ENCODE assay signal across 20 cellular contexts in genomic region chr1:9459784-9460407, GRCh38.
DNase-seq lines count a peak whose midpoint lies in the region; ATAC-seq and TF ChIP-seq lines count a peak whose summit lies in the region.
"Had no signal": no experiment of that assay in that cellular context is flagged by ENCODE, and none has a peak within 500 bp of the region (broad histone marks: within the 10 kb centered on the region; RNA-seq: fewer than 3 reads in every experiment).

No MANE protein-coding gene starts in this region.

- H4K20me1 ChIP-seq in H9 (ENCODE audit: control insufficient read depth, insufficient read depth, insufficient read length) = no peaks in the 10 kb centered on the region

- H3K9ac ChIP-seq in H9 (ENCODE audit: extremely low read depth, insufficient read length, low read length) (no peak overlapping the region), parathyroid adenoma (no peak overlapping the region)

- H3K4me2 ChIP-seq in H9 (ENCODE audit: insufficient read depth, insufficient read length, low read length) (no peak overlapping the region), parathyroid adenoma (ENCODE audit: low read length) (no peak overlapping the region)
- H3K4me2 ChIP-seq: PC-9 had no signal

- no peak overlapping the region for H3K4ac ChIP-seq in H9 (ENCODE audit: low read depth, low read length)

- ATAC-seq in HG02763 (IDR thresholded peaks at IDR 0.05; ENCODE audit: unreplicated experiment) = no peak
- ATAC-seq: CD8-positive, alpha-beta T cell; K562; Right ventricle myocardium inferior; T-cell had no signal

- no peaks in the 10 kb centered on the region; a peak in 1 of 5 replicates for H3K9me3 Mint-ChIP-seq in H9
- H3K9me3 Mint-ChIP-seq: CD8-positive, alpha-beta T cell; T-cell had no signal

- H2AK5ac ChIP-seq in H9 (ENCODE audit: insufficient read length, low read length) = no peak overlapping the region

- H2BK12ac ChIP-seq in H9 (ENCODE audit: insufficient read length, low read depth, low read length) = no peak overlapping the region

- no peaks in the 10 kb centered on the region for H3K79me2 ChIP-seq in H9 (ENCODE audit: insufficient read depth, low read length)
- no peaks in the 10 kb centered on the region for H3K79me2 ChIP-seq in parathyroid adenoma

- peaks cover 0 to 6% of the 10 kb centered on the region in 2 experiments; a peak in 1 of 4 replicates for H3K4me1 Mint-ChIP-seq in H9

- H3K27ac ChIP-seq in H9 (ENCODE audit: insufficient read length, low read depth, low read length) (no peak overlapping the region), parathyroid adenoma (no peak overlapping the region)
- H3K27ac ChIP-seq: PC-9, SK-N-MC had no signal

- H3K4me3 ChIP-seq in fibroblast of the aortic adventitia (ENCODE audit: low read depth, low read length) = no peak overlapping the region
- no peak overlapping the region for H3K4me3 ChIP-seq in parathyroid adenoma (ENCODE audit: low read depth, low read length)
- H3K4me3 ChIP-seq: K562, PC-9, SK-N-MC had no signal

- H4K5ac ChIP-seq in H9 (ENCODE audit: insufficient read length, low read depth, low read length) = no peak overlapping the region

- no CpG with 5 or more reads among the region's 10 CpGs for WGBS in H9 (ENCODE audit: extremely low coverage, insufficient read length, low lambda C conversion rate)

- H2BK5ac ChIP-seq in H9 (ENCODE audit: insufficient read length, low read length) = no peak overlapping the region

- DNase-seq in H9 (no peak), NCI-H510A treated with DMSO at 0.1 percent for 48 hours (lab: John Stamatoyannopoulos, UW) (peak; percentile 92), fibroblast of the aortic adventitia (ENCODE audit: low read depth) (peak; percentile 23), D341Med (ENCODE audit: low spot score) (no peak)
- DNase-seq in activated CD8-positive, alpha-beta memory T cell treated with anti-CD3 and anti-CD28 coated beads, Interleukin-2, amount 50 U/mL, for 4 hours = no peak
- no peak for DNase-seq in stimulated activated naive CD4-positive, alpha-beta T cell (lab: John Stamatoyannopoulos, UW)
- DNase-seq: CD8-positive, alpha-beta T cell; EL; HCEC 1CT; NCI-H1092 treated with DMSO at 0.1 percent for 48 hours; NCI-H1930; NCI-H2227 treated with DMSO at 0.1 percent for 48 hours; NCI-H526 treated with DMSO at 0.1 percent for 48 hours; PC-9; T-cell had no signal

- H2BK120ac ChIP-seq in H9 (ENCODE audit: low read depth, low read length, poor library complexity, severe bottlenecking) = no peak overlapping the region

- no peaks in the 10 kb centered on the region for H3K4me1 ChIP-seq in H9 (ENCODE audit: insufficient read depth, low read length)
- peaks cover 4% of the 10 kb centered on the region for H3K4me1 ChIP-seq in parathyroid adenoma

- peak overlapping the region; percentile 40; the same call in 1 of the 2 replicates for H3K14ac ChIP-seq in H9 (ENCODE audit: insufficient read depth, low read length)

- no peaks in the 10 kb centered on the region for H3K36me3 Mint-ChIP-seq in H9 (ENCODE audit: insufficient read depth in 1 of 3, low read depth in 3 of 3)
- H3K36me3 Mint-ChIP-seq: CD8-positive, alpha-beta T cell; T-cell had no signal

- H3K27me3 Mint-ChIP-seq in H9 (ENCODE audit: low read depth) = peaks cover 3% of the 10 kb centered on the region

- no peak overlapping the region for H3T11ph ChIP-seq in H9 (ENCODE audit: low read length)

- no peak for TF ChIP-seq CTCF in H9 (conservative IDR thresholded peaks at IDR 0.05)
- TF ChIP-seq CTCF in fibroblast of the aortic adventitia (IDR thresholded peaks at IDR 0.05; ENCODE audit: insufficient read depth, low read length) = no peak
- no peak for TF ChIP-seq CTCF in parathyroid adenoma (IDR thresholded peaks at IDR 0.05)

- H4K8ac ChIP-seq in H9 (replicated peaks; ENCODE audit: insufficient read length, low read depth, low read length) = no peak overlapping the region

- no peak overlapping the region for H3K23ac ChIP-seq in H9 (ENCODE audit: insufficient read length, low read depth, low read length)

- H3K56ac ChIP-seq in H9 (ENCODE audit: insufficient read length, low read depth, low read length) = no peak overlapping the region

- H3K18ac ChIP-seq in H9 (ENCODE audit: insufficient read length, low read depth, low read length) = no peak overlapping the region

- no peaks in the 10 kb centered on the region for H3K27me3 ChIP-seq in H9 (ENCODE audit: insufficient read depth, low read length)
- H3K27me3 ChIP-seq in parathyroid adenoma (ENCODE audit: control insufficient read depth, insufficient read depth, low read length) = no peaks in the 10 kb centered on the region

- no peaks in the 10 kb centered on the region for H3K36me3 ChIP-seq in parathyroid adenoma (ENCODE audit: control insufficient read depth, insufficient read depth, low read length)

- H3K27ac Mint-ChIP-seq in H9 = no peak overlapping the region
- H3K27ac Mint-ChIP-seq: CD8-positive, alpha-beta T cell; T-cell had no signal

- no peaks in the 10 kb centered on the region for H3K9me3 ChIP-seq in H9 (ENCODE audit: control insufficient read depth, low read depth, low read length)
- no peaks in the 10 kb centered on the region for H3K9me3 ChIP-seq in parathyroid adenoma (ENCODE audit: control insufficient read depth, low read length)

- H4K91ac ChIP-seq in H9 (ENCODE audit: insufficient read length, low read depth, low read length) = no peak overlapping the region

- no peaks in the 10 kb centered on the region for H3K79me1 ChIP-seq in H9 (ENCODE audit: insufficient read depth, low read depth, low read length, poor library complexity, severe bottlenecking)

- H2BK20ac ChIP-seq in H9 (ENCODE audit: low read depth, low read length, poor library complexity, severe bottlenecking) = no peak overlapping the region

- H2AFZ ChIP-seq in H9 (ENCODE audit: low read length) (no peak overlapping the region), parathyroid adenoma (peak overlapping the region; percentile 48)
- H2AFZ ChIP-seq: PC-9 had no signal

- H3K23me2 ChIP-seq in H9 (ENCODE audit: insufficient read length, low read depth, low read length, poor library complexity, severe bottlenecking) = no peaks in the 10 kb centered on the region

- H3K4me3 Mint-ChIP-seq in H9 = no peak overlapping the region
- H3K4me3 Mint-ChIP-seq: CD8-positive, alpha-beta T cell; T-cell had no signal

- H2BK15ac ChIP-seq in H9 (ENCODE audit: low read depth, low read length) = no peak overlapping the region

Comparison
In these comparisons a context has a peak if more than half of its experiments do, and no peak if none do; other contexts are left out.
1. DNase-seq: peak in NCI-H510A treated with DMSO at 0.1 percent for 48 hours (single experiment) and fibroblast of the aortic adventitia (single experiment); none in H9 (single experiment), D341Med (single experiment), activated CD8-positive, alpha-beta memory T cell treated with anti-CD3 and anti-CD28 coated beads, Interleukin-2, amount 50 U/mL, for 4 hours (single experiment) and stimulated activated naive CD4-positive, alpha-beta T cell (0 of 6).